Comparison of ENCODE assay signal across 14 cellular contexts in the genomic region with DNA sequence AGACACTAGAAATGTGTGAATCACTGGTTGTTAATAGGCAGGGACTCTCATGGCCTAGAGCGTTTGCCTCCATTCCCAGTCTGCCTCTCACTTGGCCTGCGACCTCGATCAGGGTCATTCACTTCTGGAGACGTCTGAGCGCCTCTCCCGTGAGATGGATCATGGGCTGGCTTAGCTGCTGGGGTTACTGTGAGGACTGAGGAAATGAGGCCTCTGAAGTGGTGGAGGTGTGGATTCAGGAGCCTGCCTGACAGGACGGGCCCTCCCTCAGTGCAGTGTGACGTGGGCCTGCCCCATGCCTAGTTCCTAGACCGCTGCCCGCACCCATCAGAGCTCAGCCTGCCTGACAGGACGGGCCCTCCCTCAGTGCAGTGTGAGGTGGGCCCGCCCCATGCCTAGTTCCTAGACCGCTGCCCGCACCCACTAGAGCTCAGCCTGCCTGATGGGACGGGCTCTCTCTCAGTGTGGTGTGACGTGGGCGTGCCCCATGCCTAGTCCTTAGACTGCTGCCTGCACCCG.
DNase-seq lines count a peak whose midpoint lies in the region; ATAC-seq, FAIRE-seq and TF ChIP-seq lines count a peak whose summit lies in the region.
"Had no signal": no experiment of that assay in that cellular context is flagged by ENCODE, and none has a peak within 500 bp of the region (broad histone marks: within the 10 kb centered on the region; RNA-seq: fewer than 3 reads in every experiment).

No MANE protein-coding gene starts in this region.

- no peak for TF ChIP-seq POLR2A in GM12891 (IDR thresholded peaks at IDR 0.05; ENCODE audit: low read depth, low read length)

- no CpG with 5 or more reads among the region's 18 CpGs for WGBS in trophoblast cell (ENCODE audit: extremely low coverage, insufficient coverage, insufficient read length)

- H3K27ac ChIP-seq in GM23338 (ENCODE audit: low read depth) (no peak overlapping the region), trophoblast cell (ENCODE audit: low read depth, low read length) (no peak overlapping the region)
- H3K27ac ChIP-seq: coronary artery had no signal

- H2BK120ac ChIP-seq in trophoblast cell (ENCODE audit: insufficient read depth, low read length, poor library complexity), result no peak overlapping the region

- POLR2A ChIA-PET in WTC11 (lab: Charles Lee), result no interaction called here

- no peaks in the 10 kb centered on the region for H4K20me1 ChIP-seq in GM23338 (replicated peaks; ENCODE audit: insufficient read depth)

- H3K36me3 ChIP-seq in GM23338 (ENCODE audit: insufficient read depth) (peaks cover 2% of the 10 kb centered on the region; the same call in 1 of the 2 replicates), trophoblast cell (ENCODE audit: control insufficient read depth in 1 of 2, insufficient read depth in 2 of 2, low read length in 2 of 2) (peaks cover 23 to 24% of the 10 kb centered on the region in 2 experiments)

- H3K23ac ChIP-seq in trophoblast cell (ENCODE audit: low read length), result no peak overlapping the region

- CTCF ChIA-PET in WTC11 (lab: Charles Lee), result interaction anchor here (0.6 kb wide), 1 partner anchor 8 kb away, joined by 3 read pairs; no protein-coding TSS in a partner anchor
- CTCF ChIA-PET in activated naive CD4-positive, alpha-beta T cell treated with anti-CD3 and anti-CD28 coated beads for 36 hours (lab: Charles Lee), result no interaction called here

- TF ChIP-seq CTCF in GM23338 (conservative IDR thresholded peaks at IDR 0.05; ENCODE audit: low read depth in 2 of 2) (no peak), WTC11 (IDR thresholded peaks at IDR 0.05) (no peak)

- no peaks in the 10 kb centered on the region for H3K9me2 ChIP-seq in GM23338 (ENCODE audit: insufficient read depth)

- H4K12ac ChIP-seq in trophoblast cell (ENCODE audit: low read depth, low read length), result no peak overlapping the region

- no peak overlapping the region for H2BK5ac ChIP-seq in trophoblast cell (ENCODE audit: low read depth, low read length, poor library complexity)

- H3K4ac ChIP-seq in trophoblast cell (ENCODE audit: low read depth, low read length), result no peak overlapping the region

- DNase-seq in GM23338 (ENCODE audit: low spot score), result no peak
- no peak for DNase-seq in WTC11 (ENCODE audit: low spot score)
- peak; percentile 55 for DNase-seq in islet precursor cell
- peak in 1 of 2 donors; percentile 32 for DNase-seq in trophoblast cell
- DNase-seq in stimulated activated CD4-positive, alpha-beta T cell treated with anti-CD3 and anti-CD28 coated beads, Interleukin-12 subunit alpha, Interleukin-12 subunit beta, amount 100 ng/mL, for 4 hours, result no peak
- no peak for DNase-seq in activated naive CD4-positive, alpha-beta T cell treated with anti-CD3 and anti-CD28 coated beads for 36 hours
- no peak for DNase-seq in GM12891 (ENCODE audit: insufficient read length, low spot score)
- DNase-seq: KG1, NCI-H1417 treated with DMSO at 0.1 percent for 48 hours, NCI-H524 had no signal

- ATAC-seq in GM23338, result no peak
- ATAC-seq in WTC11, result no peak
- no peak for ATAC-seq in HG02981 (IDR thresholded peaks at IDR 0.05; ENCODE audit: unreplicated experiment)

- H3K4me3 Mint-ChIP-seq in GM23338, result no peak overlapping the region
- no peak overlapping the region for H3K4me3 Mint-ChIP-seq in WTC11
- H3K4me3 Mint-ChIP-seq in activated naive CD4-positive, alpha-beta T cell treated with anti-CD3 and anti-CD28 coated beads for 36 hours, result no peak overlapping the region
- H3K4me3 Mint-ChIP-seq: activated naive CD8-positive, alpha-beta T cell; CD4-positive, alpha-beta T cell had no signal

- H3K27me3 Mint-ChIP-seq in GM23338 (ENCODE audit: insufficient read depth, low read depth, poor library complexity) (peaks cover 11% of the 10 kb centered on the region), WTC11 (ENCODE audit: low read depth) (no peaks in the 10 kb centered on the region)
- H3K27me3 Mint-ChIP-seq in activated naive CD4-positive, alpha-beta T cell treated with anti-CD3 and anti-CD28 coated beads for 36 hours (ENCODE audit: low read depth), result no peaks in the 10 kb centered on the region
- H3K27me3 Mint-ChIP-seq: activated naive CD8-positive, alpha-beta T cell; CD4-positive, alpha-beta T cell had no signal

- H3K79me2 ChIP-seq in GM23338 (replicated peaks; ENCODE audit: insufficient read depth), result peaks cover 6% of the 10 kb centered on the region; the same call in 1 of the 2 replicates
- H3K79me2 ChIP-seq in trophoblast cell (ENCODE audit: control insufficient read depth, insufficient read depth, low read length, poor library complexity), result no peaks in the 10 kb centered on the region

- H3K9me3 Mint-ChIP-seq in GM23338 (peaks cover 21% of the 10 kb centered on the region), WTC11 (peaks cover 27% of the 10 kb centered on the region)
- no peaks in the 10 kb centered on the region for H3K9me3 Mint-ChIP-seq in activated naive CD4-positive, alpha-beta T cell treated with anti-CD3 and anti-CD28 coated beads for 36 hours
- H3K9me3 Mint-ChIP-seq: CD4-positive, alpha-beta T cell had no signal

- peaks cover 4% of the 10 kb centered on the region; the same call in 1 of the 2 replicates for H3K4me1 ChIP-seq in GM23338 (ENCODE audit: insufficient read depth)
- H3K4me1 ChIP-seq in trophoblast cell (ENCODE audit: control insufficient read depth in 1 of 2, insufficient read depth in 2 of 2, low read length in 2 of 2), result peaks cover 0 to 7% of the 10 kb centered on the region in 2 experiments

- H3K27ac Mint-ChIP-seq in GM23338 (peak overlapping the region; percentile 61), WTC11 (0 out of 2 replicates have a peak overlapping the region, but pooled peaks have one; percentile 68)
- H3K27ac Mint-ChIP-seq in activated naive CD4-positive, alpha-beta T cell treated with anti-CD3 and anti-CD28 coated beads for 36 hours, result no peak overlapping the region
- H3K27ac Mint-ChIP-seq: activated naive CD8-positive, alpha-beta T cell; CD4-positive, alpha-beta T cell had no signal

- H3K18ac ChIP-seq in trophoblast cell (ENCODE audit: low read length), result peak overlapping the region; percentile 14

- H3K9me3 ChIP-seq in trophoblast cell (ENCODE audit: insufficient read depth, low read depth, low read length), result peaks cover 4% of the 10 kb centered on the region

- H4K91ac ChIP-seq in trophoblast cell (ENCODE audit: low read depth, low read length), result no peak overlapping the region

- no peak for FAIRE-seq in GM12891 (lab: Jason Lieb, UNC)

- no peak overlapping the region for H3K9ac ChIP-seq in trophoblast cell (ENCODE audit: low read length)

- H3K4me2 ChIP-seq in GM23338 (no peak overlapping the region), trophoblast cell (ENCODE audit: low read length) (no peak overlapping the region)

- H3K4me3 ChIP-seq in GM23338 (no peak overlapping the region), trophoblast cell (ENCODE audit: low read depth, low read length) (no peak overlapping the region)
- H3K4me3 ChIP-seq: coronary artery had no signal

- H2AFZ ChIP-seq in GM23338 (no peak overlapping the region), trophoblast cell (ENCODE audit: insufficient read depth, low read length, poor library complexity) (no peak overlapping the region)

- no peaks in the 10 kb centered on the region for H3K79me1 ChIP-seq in trophoblast cell (ENCODE audit: low read length)

- H3K27me3 ChIP-seq in GM23338 (ENCODE audit: insufficient read depth) (no peaks in the 10 kb centered on the region), trophoblast cell (ENCODE audit: insufficient read depth, low read length) (no peaks in the 10 kb centered on the region)

- no peak overlapping the region for H2BK12ac ChIP-seq in trophoblast cell (ENCODE audit: low read length)

- no peak overlapping the region for H3K14ac ChIP-seq in trophoblast cell (ENCODE audit: low read length)

- H2AK5ac ChIP-seq in trophoblast cell (ENCODE audit: low read length), result no peak overlapping the region

- H3K36me3 Mint-ChIP-seq in GM23338 (ENCODE audit: low read depth) (peaks cover 55% of the 10 kb centered on the region), WTC11 (peaks cover 59% of the 10 kb centered on the region)
- peaks cover 8% of the 10 kb centered on the region for H3K36me3 Mint-ChIP-seq in activated naive CD4-positive, alpha-beta T cell treated with anti-CD3 and anti-CD28 coated beads for 36 hours (ENCODE audit: low read depth)
- H3K36me3 Mint-ChIP-seq: activated naive CD8-positive, alpha-beta T cell had no signal

- peaks cover 27% of the 10 kb centered on the region for H3K4me1 Mint-ChIP-seq in GM23338
- H3K4me1 Mint-ChIP-seq in WTC11, result peaks cover 27% of the 10 kb centered on the region
- peaks cover 6% of the 10 kb centered on the region for H3K4me1 Mint-ChIP-seq in activated naive CD4-positive, alpha-beta T cell treated with anti-CD3 and anti-CD28 coated beads for 36 hours (ENCODE audit: low read depth)

- peaks cover 8% of the 10 kb centered on the region; the same call in 1 of the 2 replicates for H3F3A ChIP-seq in GM23338 (replicated peaks; ENCODE audit: low read depth)

- intact Hi-C loops in activated naive CD4-positive, alpha-beta T cell treated with anti-CD3 and anti-CD28 coated beads for 36 hours (cut with micrococcal nuclease), result no loop called here

- H4K8ac ChIP-seq in trophoblast cell (ENCODE audit: low read depth, low read length), result no peak overlapping the region

TF ChIP-seq in WTC11, 78 proteins besides CTCF, POLR2A, EP300 and RAD21 (continues in another document):
- TF ChIP-seq, protein P1, sequence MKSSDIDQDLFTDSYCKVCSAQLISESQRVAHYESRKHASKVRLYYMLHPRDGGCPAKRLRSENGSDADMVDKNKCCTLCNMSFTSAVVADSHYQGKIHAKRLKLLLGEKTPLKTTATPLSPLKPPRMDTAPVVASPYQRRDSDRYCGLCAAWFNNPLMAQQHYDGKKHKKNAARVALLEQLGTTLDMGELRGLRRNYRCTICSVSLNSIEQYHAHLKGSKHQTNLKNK (CRISPR knock-in tag; IDR thresholded peaks at IDR 0.05), result no peak
- TF ChIP-seq NR3C1 (CRISPR knock-in tag; conservative IDR thresholded peaks at IDR 0.05; ENCODE audit: low read depth), result no peak

TF ChIP-seq in GM12891, 5 proteins besides CTCF, POLR2A, EP300 and RAD21:
- TF ChIP-seq TAF1 (IDR thresholded peaks at IDR 0.05; ENCODE audit: low read depth, low read length) (no peak), POLR2AphosphoS5 (IDR thresholded peaks at IDR 0.05; ENCODE audit: low read depth, low read length) (no peak), PAX5 (IDR thresholded peaks at IDR 0.05; ENCODE audit: insufficient read depth, low read length, severe bottlenecking) (no peak), SPI1 (IDR thresholded peaks at IDR 0.05; ENCODE audit: low read depth, low read length) (no peak), POU2F2 (IDR thresholded peaks at IDR 0.05; ENCODE audit: low read depth, low read length) (no peak)
TF ChIP-seq in GM12891: peak in this region for 0.
